22 cellular contexts compared by ENCODE assay signal in the genomic region with DNA sequence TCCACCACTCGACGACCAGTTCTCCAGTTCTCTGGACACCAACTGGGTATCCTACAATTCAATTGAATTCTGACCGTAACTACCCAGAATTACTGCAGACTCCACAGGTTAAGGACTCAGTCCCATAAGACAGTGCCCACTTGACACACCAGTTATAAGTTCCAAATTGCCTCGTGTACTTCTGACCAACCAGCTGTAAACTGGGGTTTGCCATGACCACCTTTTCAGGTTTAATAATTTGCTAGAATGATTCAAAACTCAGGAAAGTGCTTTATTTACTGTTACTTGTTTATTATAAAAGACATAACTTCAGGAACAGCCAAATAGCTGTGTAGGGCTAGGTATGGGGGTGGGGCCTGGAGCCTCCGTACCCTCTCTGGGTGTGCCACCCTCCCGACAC. TPM values are rescaled to one million over a fixed set of nuclear protein-coding genes. Genes with fewer than 3 reads are reported as not detected.
DNase-seq lines count a peak whose midpoint lies in the region; ATAC-seq, FAIRE-seq and TF ChIP-seq lines count a peak whose summit lies in the region.
"Had no signal": no experiment of that assay in that cellular context is flagged by ENCODE, and none has a peak within 500 bp of the region (broad histone marks: within the 10 kb centered on the region; RNA-seq: fewer than 3 reads in every experiment).

No MANE protein-coding gene starts in this region.

- H3K9me3 ChIP-seq in HepG2 (ENCODE audit: low read length) (no peaks in the 10 kb centered on the region), right lobe of liver (no peaks in the 10 kb centered on the region), endodermal cell (ENCODE audit: control insufficient read depth, low read length) (no peaks in the 10 kb centered on the region)
- H3K9me3 ChIP-seq: A549 had no signal

- peaks cover 16 to 55% of the 10 kb centered on the region in 2 experiments; a peak in 4 of 5 replicates for H3K36me3 ChIP-seq in HepG2 (replicated peaks in 1 of 2; ENCODE audit: control insufficient read depth in 1 of 2, insufficient read depth in 2 of 2, low read length in 2 of 2)
- peaks cover 3 to 19% (median 9%) of the 10 kb centered on the region in 4 donors for H3K36me3 ChIP-seq in right lobe of liver
- peaks cover 70% of the 10 kb centered on the region for H3K36me3 ChIP-seq in endodermal cell (ENCODE audit: control insufficient read depth, insufficient read depth, low read length)

- H3K4me3 Mint-ChIP-seq in endodermal cell, result no peak overlapping the region
- H3K4me3 Mint-ChIP-seq: CD4-positive, alpha-beta T cell; GM23338; IgD-negative memory B cell had no signal

- no peak overlapping the region for H3K4me3 ChIP-seq in HepG2 (replicated peaks in 1 of 3; ENCODE audit: insufficient read depth in 1 of 3, low read depth in 2 of 3, low read length in 3 of 3)
- no peak overlapping the region for H3K4me3 ChIP-seq in right lobe of liver
- H3K4me3 ChIP-seq in endodermal cell (ENCODE audit: low read length), result no peak overlapping the region
- H3K4me3 ChIP-seq: A549, GM23338 had no signal

- DNase-seq in HepG2 (ENCODE audit: low spot score) (no peak), right lobe of liver (no peak), endodermal cell (no peak), renal cortical epithelial cell (ENCODE audit: low read depth) (peak; percentile 57), DMS79 (lab: John Stamatoyannopoulos, UW) (no peak)
- DNase-seq: AML-193; CD4-positive, alpha-beta T cell; DMS53; KG1 had no signal

- H3K36me3 Mint-ChIP-seq in endodermal cell (ENCODE audit: low read depth), result peaks cover 56% of the 10 kb centered on the region

- POLR2A ChIA-PET in HepG2 (lab: Yijun Ruan, JAX), result interaction anchor here (2.0 to 12.9 kb wide), 6 partner anchors 10 to 47 kb away, joined by 9 to 371 read pairs (median 18); partner anchors contain the start of genes GPATCH3, GPN2, KDF1 and NR0B2

- H3K27me3 ChIP-seq in HepG2 (ENCODE audit: control insufficient read depth in 1 of 2, insufficient read depth in 2 of 2, low read length in 2 of 2) (no peaks in the 10 kb centered on the region), right lobe of liver (no peaks in the 10 kb centered on the region), endodermal cell (ENCODE audit: control insufficient read depth, insufficient read depth, low read length, poor library complexity, severe bottlenecking) (no peaks in the 10 kb centered on the region)

- peak overlapping the region; percentile 75 for H3K27ac Mint-ChIP-seq in endodermal cell
- H3K27ac Mint-ChIP-seq: CD4-positive, alpha-beta T cell; GM23338 had no signal

- H2AFZ ChIP-seq in HepG2 (ENCODE audit: low read length), result no peak overlapping the region
- H2AFZ ChIP-seq: GM23338 had no signal

- no peaks in the 10 kb centered on the region for H4K20me1 ChIP-seq in HepG2 (ENCODE audit: insufficient read depth, low read length)

- no peak for ATAC-seq in HepG2
- ATAC-seq in right lobe of liver, result no peak
- no peak for ATAC-seq in GM18498 (IDR thresholded peaks at IDR 0.05; ENCODE audit: unreplicated experiment)
- ATAC-seq: A549, GM23338, HCT116 had no signal

- no peak for FAIRE-seq in HepG2 (lab: Jason Lieb, UNC)
- FAIRE-seq: A549, G401.6, GM12891, GM18507, H54, HTR-8/SVneo had no signal

- H3K27me3 Mint-ChIP-seq in endodermal cell (ENCODE audit: insufficient read depth), result no peaks in the 10 kb centered on the region
- H3K27me3 Mint-ChIP-seq: CD4-positive, alpha-beta T cell; IgD-negative memory B cell had no signal

- intact Hi-C loops in HepG2 (cut with micrococcal nuclease; ENCODE audit: unreplicated experiment) (loop anchor here (5.0 kb wide), 1 partner anchor 35 kb away; the partner anchor contains the start of gene GPATCH3), right lobe of liver (cut with DNase I) (no loop called here)

- 84% methylated on average over 6 of the region's 6 CpGs for WGBS in HepG2 (ENCODE audit: low lambda C conversion rate)
- 70% methylated on average over 6 of the region's 6 CpGs for WGBS in right lobe of liver (ENCODE audit: insufficient coverage, low coverage, low lambda C conversion rate, missing lambda C conversion rate)
- WGBS in endodermal cell (ENCODE audit: insufficient coverage in 1 of 2, insufficient read length in 1 of 2), 2 experiments, result 95 to 96% methylated on average over 6 of the region's 6 CpGs

- TF ChIP-seq CTCF in HepG2 (CRISPR knock-in tag; IDR thresholded peaks at IDR 0.05) (no peak), right lobe of liver (IDR thresholded peaks at IDR 0.05) (no peak), endodermal cell (conservative IDR thresholded peaks at IDR 0.05) (no peak)

- H3K79me2 ChIP-seq in HepG2 (ENCODE audit: insufficient read depth, low read length), result peaks cover 35% of the 10 kb centered on the region

- TF ChIP-seq RAD21 in HepG2 (CRISPR knock-in tag; IDR thresholded peaks at IDR 0.05), result no peak

- no peak overlapping the region for H3K9ac ChIP-seq in HepG2 (ENCODE audit: insufficient read depth, low read depth, low read length)
- H3K9ac ChIP-seq in endodermal cell (ENCODE audit: extremely low read depth, low read length, poor library complexity, severe bottlenecking), result no peak overlapping the region

- CTCF ChIA-PET in HepG2 (lab: Yijun Ruan, JAX; ENCODE audit: low intra/inter-chr PET ratio, low total read pairs), result no interaction called here

- H3K9me3 Mint-ChIP-seq in endodermal cell, result no peaks in the 10 kb centered on the region
- H3K9me3 Mint-ChIP-seq: CD4-positive, alpha-beta T cell; GM23338; IgD-negative memory B cell had no signal

- no peak for TF ChIP-seq POLR2A in HepG2 (IDR thresholded peaks at IDR 0.05; ENCODE audit: insufficient read depth in 1 of 2, low read depth in 2 of 2, low read length in 2 of 2)
- no peak for TF ChIP-seq POLR2A in right lobe of liver (IDR thresholded peaks at IDR 0.05)

- no peak for TF ChIP-seq EP300 in HepG2 (IDR thresholded peaks at IDR 0.05; ENCODE audit: low read depth in 2 of 2, low read length in 2 of 2)
- TF ChIP-seq EP300 in HepG2 (CRISPR knock-in tag; IDR thresholded peaks at IDR 0.05; ENCODE audit: borderline replicate concordance), result no peak

- H3K27ac ChIP-seq in HepG2 (ENCODE audit: extremely low read length, insufficient read depth, low read length) (peak overlapping the region; percentile 84), right lobe of liver (peak overlapping the region in 1 of 3 donors; percentile 76), endodermal cell (ENCODE audit: low read depth, low read length) (no peak overlapping the region)
- H3K27ac ChIP-seq: 22Rv1, A549, C4-2B had no signal

- H3K4me2 ChIP-seq in HepG2 (ENCODE audit: low read depth, low read length), result no peak overlapping the region
- H3K4me2 ChIP-seq: A549, GM23338 had no signal

- in situ Hi-C loops in HepG2 (cut with HindIII; ENCODE audit: extremely low pct_ligation_motif_present, low pct_unique_long_range_greater_than_20kb), result no loop called here

- peaks cover 42% of the 10 kb centered on the region for H3K4me1 ChIP-seq in HepG2 (ENCODE audit: insufficient read depth, low read length)
- H3K4me1 ChIP-seq in right lobe of liver, result peaks cover 0 to 51% (median 19%) of the 10 kb centered on the region in 4 donors
- no peaks in the 10 kb centered on the region for H3K4me1 ChIP-seq in endodermal cell (ENCODE audit: control insufficient read depth, insufficient read depth, low read length)
- H3K4me1 ChIP-seq: A549 had no signal

- no peaks in the 10 kb centered on the region for H3K4me1 Mint-ChIP-seq in endodermal cell

- BruUV-seq in HepG2 (replicated peaks; lab: Mats Ljungman, UMichigan), result TSS peak; percentile 10

RNA-seq across cellular contexts. Expression of gene NUDC, which starts 15.3 kb away (rescaled TPM):
- total RNA-seq in HepG2 (2016; rRNA removed; fragmentation: Illumina TruSeq; extraction: Trizol) (104 and 126 TPM in 2 replicates), right lobe of liver (10 to 100 TPM; 40.9 to 60.8 (median 48.4) TPM), endodermal cell (100 to 1,000 TPM; 103 to 120 TPM), renal cortical epithelial cell (20.1 and 47.8 TPM in 2 replicates)
- total RNA-seq in HepG2 (2016; cell fraction: cytosol; rRNA removed; fragmentation: Illumina TruSeq; extraction: Trizol; ENCODE audit: low read depth), result 35.7 TPM in 2 replicates
- 105 and 106 TPM in 2 replicates for total RNA-seq in HepG2 (2016; cell fraction: insoluble cytoplasmic fraction; rRNA removed; fragmentation: Illumina TruSeq; extraction: Trizol)
- 36.4 and 37.7 TPM in 2 replicates for total RNA-seq in HepG2 (2016; cell fraction: membrane; rRNA removed; fragmentation: Illumina TruSeq; extraction: Trizol)
- total RNA-seq in HepG2 (2016; cell fraction: nucleus; rRNA removed; fragmentation: Illumina TruSeq; extraction: Trizol), result 45.3 and 49.3 TPM in 2 replicates
- polyA plus RNA-seq in HepG2 (2011; rRNA removed), result 34.7 and 41.0 TPM in 2 replicates
- polyA plus RNA-seq in HepG2 (2011; cell fraction: cytosol; rRNA removed), result 35.9 and 39.4 TPM in 2 replicates
- 28.6 and 31.4 TPM in 2 replicates for polyA plus RNA-seq in HepG2 (2011; cell fraction: nucleus; rRNA removed)
- 88.2 and 90.3 TPM in 2 replicates for polyA plus RNA-seq in HepG2 (2012)
- polyA plus RNA-seq in HepG2 (2016; cell fraction: cytosol; fragmentation: Illumina TruSeq; extraction: Trizol; ENCODE audit: low read depth), result 25.8 and 26.9 TPM in 2 replicates
- 192 and 219 TPM in 2 replicates for polyA plus RNA-seq in HepG2 (2016; cell fraction: insoluble cytoplasmic fraction; fragmentation: Illumina TruSeq; extraction: Trizol; ENCODE audit: low read depth)
- polyA plus RNA-seq in HepG2 (2016; cell fraction: membrane; fragmentation: Illumina TruSeq; extraction: Trizol; ENCODE audit: low read depth), result 34.2 and 35.5 TPM in 2 replicates
- polyA plus RNA-seq in HepG2 (2016; cell fraction: nucleus; fragmentation: Illumina TruSeq; extraction: Trizol; ENCODE audit: insufficient read depth, low read depth), result 129 and 135 TPM in 2 replicates
- 24.1 and 33.6 TPM in 2 replicates for polyA minus RNA-seq in HepG2 (2011; rRNA and poly(A)+ RNA removed; ENCODE audit: low replicate concordance)
- polyA minus RNA-seq in HepG2 (2011; cell fraction: cytosol; rRNA and poly(A)+ RNA removed), result 34.1 and 35.1 TPM in 2 replicates
- 20.3 and 24.9 TPM in 2 replicates for polyA minus RNA-seq in HepG2 (2011; cell fraction: nucleus; rRNA and poly(A)+ RNA removed)
- 84.1 TPM for polyA plus RNA-seq in endodermal cell (2013, experiment 1 of 2)
- 80.0 TPM for polyA plus RNA-seq in endodermal cell (2013, experiment 2 of 2)

RNA-seq across cellular contexts. Expression of gene NR0B2, which starts 23.0 kb away (rescaled TPM):
- total RNA-seq in HepG2 (2016; rRNA removed; fragmentation: Illumina TruSeq; extraction: Trizol) (71.6 and 72.5 TPM in 2 replicates), right lobe of liver (10 to 100 TPM; 25.6 to 69.6 (median 43.0) TPM), endodermal cell (not detected), renal cortical epithelial cell (not detected in 2 replicates)
- total RNA-seq in HepG2 (2016; cell fraction: cytosol; rRNA removed; fragmentation: Illumina TruSeq; extraction: Trizol; ENCODE audit: low read depth), result 32.2 and 34.7 TPM in 2 replicates
- total RNA-seq in HepG2 (2016; cell fraction: insoluble cytoplasmic fraction; rRNA removed; fragmentation: Illumina TruSeq; extraction: Trizol), result 72.9 and 77.8 TPM in 2 replicates
- total RNA-seq in HepG2 (2016; cell fraction: membrane; rRNA removed; fragmentation: Illumina TruSeq; extraction: Trizol), result 42.2 and 44.8 TPM in 2 replicates
- total RNA-seq in HepG2 (2016; cell fraction: nucleus; rRNA removed; fragmentation: Illumina TruSeq; extraction: Trizol), result 49.1 and 51.4 TPM in 2 replicates
- 133 and 203 TPM in 2 replicates for polyA plus RNA-seq in HepG2 (2011; rRNA removed)
- polyA plus RNA-seq in HepG2 (2011; cell fraction: cytosol; rRNA removed), result 120 and 167 TPM in 2 replicates
- 160 and 185 TPM in 2 replicates for polyA plus RNA-seq in HepG2 (2011; cell fraction: nucleus; rRNA removed)
- polyA plus RNA-seq in HepG2 (2012), result 94.7 and 125 TPM in 2 replicates
- polyA plus RNA-seq in HepG2 (2016; cell fraction: cytosol; fragmentation: Illumina TruSeq; extraction: Trizol; ENCODE audit: low read depth), result 14.5 and 14.6 TPM in 2 replicates
- 86.2 and 93.6 TPM in 2 replicates for polyA plus RNA-seq in HepG2 (2016; cell fraction: insoluble cytoplasmic fraction; fragmentation: Illumina TruSeq; extraction: Trizol; ENCODE audit: low read depth)
- 17.4 and 19.6 TPM in 2 replicates for polyA plus RNA-seq in HepG2 (2016; cell fraction: membrane; fragmentation: Illumina TruSeq; extraction: Trizol; ENCODE audit: low read depth)
- 81.0 and 96.9 TPM in 2 replicates for polyA plus RNA-seq in HepG2 (2016; cell fraction: nucleus; fragmentation: Illumina TruSeq; extraction: Trizol; ENCODE audit: insufficient read depth, low read depth)
- polyA minus RNA-seq in HepG2 (2011; rRNA and poly(A)+ RNA removed; ENCODE audit: low replicate concordance), result 0.21 and 413 TPM in 2 replicates
- 175 and 182 TPM in 2 replicates for polyA minus RNA-seq in HepG2 (2011; cell fraction: cytosol; rRNA and poly(A)+ RNA removed)
- 42.6 and 49.5 TPM in 2 replicates for polyA minus RNA-seq in HepG2 (2011; cell fraction: nucleus; rRNA and poly(A)+ RNA removed)
- not detected for polyA plus RNA-seq in endodermal cell (2013, experiment 1 of 2)
- polyA plus RNA-seq in endodermal cell (2013, experiment 2 of 2), result not detected
- total RNA-seq: CD4-positive, alpha-beta T cell; GM23338 had no signal
- polyA plus RNA-seq: A549, BJ, IgD-negative memory B cell had no signal

RNA-seq across cellular contexts. Expression of gene KDF1, which starts 23.4 kb away (rescaled TPM):
- total RNA-seq in HepG2 (2016; rRNA removed; fragmentation: Illumina TruSeq; extraction: Trizol), result 1.9 and 2.4 TPM in 2 replicates
- total RNA-seq in HepG2 (2016; cell fraction: cytosol; rRNA removed; fragmentation: Illumina TruSeq; extraction: Trizol; ENCODE audit: low read depth), result 0.61 and 1.1 TPM in 2 replicates
- 1.6 and 2.1 TPM in 2 replicates for total RNA-seq in HepG2 (2016; cell fraction: insoluble cytoplasmic fraction; rRNA removed; fragmentation: Illumina TruSeq; extraction: Trizol)
- 2.0 and 2.1 TPM in 2 replicates for total RNA-seq in HepG2 (2016; cell fraction: membrane; rRNA removed; fragmentation: Illumina TruSeq; extraction: Trizol)
- total RNA-seq in HepG2 (2016; cell fraction: nucleus; rRNA removed; fragmentation: Illumina TruSeq; extraction: Trizol), result 0.75 and 1.1 TPM in 2 replicates
- polyA plus RNA-seq in HepG2 (2011; rRNA removed), result 4.9 and 7.4 TPM in 2 replicates
- 4.3 and 6.8 TPM in 2 replicates for polyA plus RNA-seq in HepG2 (2011; cell fraction: cytosol; rRNA removed)
- polyA plus RNA-seq in HepG2 (2011; cell fraction: nucleus; rRNA removed), result 5.9 and 7.2 TPM in 2 replicates
- 4.8 and 6.0 TPM in 2 replicates for polyA plus RNA-seq in HepG2 (2012)
- 0.87 and 0.94 TPM in 2 replicates for polyA plus RNA-seq in HepG2 (2016; cell fraction: cytosol; fragmentation: Illumina TruSeq; extraction: Trizol; ENCODE audit: low read depth)
- 2.0 and 2.7 TPM in 2 replicates for polyA plus RNA-seq in HepG2 (2016; cell fraction: insoluble cytoplasmic fraction; fragmentation: Illumina TruSeq; extraction: Trizol; ENCODE audit: low read depth)
- polyA plus RNA-seq in HepG2 (2016; cell fraction: membrane; fragmentation: Illumina TruSeq; extraction: Trizol; ENCODE audit: low read depth), result 1.6 and 2.0 TPM in 2 replicates
- 2.9 and 3.3 TPM in 2 replicates for polyA plus RNA-seq in HepG2 (2016; cell fraction: nucleus; fragmentation: Illumina TruSeq; extraction: Trizol; ENCODE audit: insufficient read depth, low read depth)
- polyA minus RNA-seq in HepG2 (2011; rRNA and poly(A)+ RNA removed; ENCODE audit: low replicate concordance), result 12.8 TPM in 1 of 2 replicates, not detected in the other
- 4.2 and 4.4 TPM in 2 replicates for polyA minus RNA-seq in HepG2 (2011; cell fraction: cytosol; rRNA and poly(A)+ RNA removed)
- 1.3 and 2.0 TPM in 2 replicates for polyA minus RNA-seq in HepG2 (2011; cell fraction: nucleus; rRNA and poly(A)+ RNA removed)
- 1 to 10 TPM; 1.1 to 4.1 (median 2.5) TPM for total RNA-seq in right lobe of liver
- 10 to 100 TPM; 17.2 to 22.7 TPM for total RNA-seq in endodermal cell
- polyA plus RNA-seq in endodermal cell (2013, experiment 1 of 2), result 3.1 TPM
- 2.4 TPM for polyA plus RNA-seq in endodermal cell (2013, experiment 2 of 2)
- total RNA-seq in renal cortical epithelial cell, result 2.0 and 7.1 TPM in 2 replicates
- polyA plus RNA-seq: A549 had no signal

RNA-seq across cellular contexts. Expression of gene GPATCH3, which starts 36.6 kb away (rescaled TPM):
- total RNA-seq in HepG2 (2016; rRNA removed; fragmentation: Illumina TruSeq; extraction: Trizol) (11.0 and 12.5 TPM in 2 replicates), right lobe of liver (1 to 10 TPM; 6.0 to 8.1 (median 7.1) TPM), endodermal cell (10 to 100 TPM; 21.3 to 23.2 TPM), renal cortical epithelial cell (6.4 and 7.0 TPM in 2 replicates)
- total RNA-seq in HepG2 (2016; cell fraction: cytosol; rRNA removed; fragmentation: Illumina TruSeq; extraction: Trizol; ENCODE audit: low read depth), result 1.6 and 3.3 TPM in 2 replicates
- total RNA-seq in HepG2 (2016; cell fraction: insoluble cytoplasmic fraction; rRNA removed; fragmentation: Illumina TruSeq; extraction: Trizol), result 11.4 and 14.1 TPM in 2 replicates
- 8.6 and 9.5 TPM in 2 replicates for total RNA-seq in HepG2 (2016; cell fraction: membrane; rRNA removed; fragmentation: Illumina TruSeq; extraction: Trizol)
- 9.7 and 10.0 TPM in 2 replicates for total RNA-seq in HepG2 (2016; cell fraction: nucleus; rRNA removed; fragmentation: Illumina TruSeq; extraction: Trizol)
- 6.8 and 8.3 TPM in 2 replicates for polyA plus RNA-seq in HepG2 (2011; rRNA removed)
- 5.6 TPM in 2 replicates for polyA plus RNA-seq in HepG2 (2011; cell fraction: cytosol; rRNA removed)
- 12.9 and 16.4 TPM in 2 replicates for polyA plus RNA-seq in HepG2 (2011; cell fraction: nucleus; rRNA removed)
- polyA plus RNA-seq in HepG2 (2012), result 7.4 and 8.5 TPM in 2 replicates
- 3.5 and 4.5 TPM in 2 replicates for polyA plus RNA-seq in HepG2 (2016; cell fraction: cytosol; fragmentation: Illumina TruSeq; extraction: Trizol; ENCODE audit: low read depth)
- polyA plus RNA-seq in HepG2 (2016; cell fraction: insoluble cytoplasmic fraction; fragmentation: Illumina TruSeq; extraction: Trizol; ENCODE audit: low read depth), result 12.3 and 14.3 TPM in 2 replicates
- 6.7 and 7.6 TPM in 2 replicates for polyA plus RNA-seq in HepG2 (2016; cell fraction: membrane; fragmentation: Illumina TruSeq; extraction: Trizol; ENCODE audit: low read depth)
- polyA plus RNA-seq in HepG2 (2016; cell fraction: nucleus; fragmentation: Illumina TruSeq; extraction: Trizol; ENCODE audit: insufficient read depth, low read depth), result 18.7 and 22.1 TPM in 2 replicates
- 9.9 and 10.4 TPM in 2 replicates for polyA minus RNA-seq in HepG2 (2011; rRNA and poly(A)+ RNA removed; ENCODE audit: low replicate concordance)
- 4.6 and 4.9 TPM in 2 replicates for polyA minus RNA-seq in HepG2 (2011; cell fraction: cytosol; rRNA and poly(A)+ RNA removed)
- polyA minus RNA-seq in HepG2 (2011; cell fraction: nucleus; rRNA and poly(A)+ RNA removed), result 9.9 and 10.8 TPM in 2 replicates
- polyA plus RNA-seq in endodermal cell (2013, experiment 1 of 2), result 11.5 TPM
- polyA plus RNA-seq in endodermal cell (2013, experiment 2 of 2), result 11.3 TPM

RNA-seq across cellular contexts. Expression of gene GPN2, which starts 46.7 kb away (rescaled TPM):
- total RNA-seq in HepG2 (2016; rRNA removed; fragmentation: Illumina TruSeq; extraction: Trizol), result 19.3 and 22.9 TPM in 2 replicates
- total RNA-seq in HepG2 (2016; cell fraction: cytosol; rRNA removed; fragmentation: Illumina TruSeq; extraction: Trizol; ENCODE audit: low read depth), result 1.8 and 2.5 TPM in 2 replicates
- 20.8 and 22.5 TPM in 2 replicates for total RNA-seq in HepG2 (2016; cell fraction: insoluble cytoplasmic fraction; rRNA removed; fragmentation: Illumina TruSeq; extraction: Trizol)
- total RNA-seq in HepG2 (2016; cell fraction: membrane; rRNA removed; fragmentation: Illumina TruSeq; extraction: Trizol), result 4.7 and 7.3 TPM in 2 replicates
- 10.8 and 13.7 TPM in 2 replicates for total RNA-seq in HepG2 (2016; cell fraction: nucleus; rRNA removed; fragmentation: Illumina TruSeq; extraction: Trizol)
- polyA plus RNA-seq in HepG2 (2011; rRNA removed), result 38.9 and 41.8 TPM in 2 replicates
- 16.3 and 25.9 TPM in 2 replicates for polyA plus RNA-seq in HepG2 (2011; cell fraction: cytosol; rRNA removed)
- 29.9 and 35.0 TPM in 2 replicates for polyA plus RNA-seq in HepG2 (2011; cell fraction: nucleus; rRNA removed)
- polyA plus RNA-seq in HepG2 (2012), result 14.4 and 15.5 TPM in 2 replicates
- 4.8 and 5.2 TPM in 2 replicates for polyA plus RNA-seq in HepG2 (2016; cell fraction: cytosol; fragmentation: Illumina TruSeq; extraction: Trizol; ENCODE audit: low read depth)
- polyA plus RNA-seq in HepG2 (2016; cell fraction: insoluble cytoplasmic fraction; fragmentation: Illumina TruSeq; extraction: Trizol; ENCODE audit: low read depth), result 31.8 and 35.9 TPM in 2 replicates
- polyA plus RNA-seq in HepG2 (2016; cell fraction: membrane; fragmentation: Illumina TruSeq; extraction: Trizol; ENCODE audit: low read depth), result 8.5 and 9.5 TPM in 2 replicates
- 31.5 and 47.0 TPM in 2 replicates for polyA plus RNA-seq in HepG2 (2016; cell fraction: nucleus; fragmentation: Illumina TruSeq; extraction: Trizol; ENCODE audit: insufficient read depth, low read depth)
- polyA minus RNA-seq in HepG2 (2011; rRNA and poly(A)+ RNA removed; ENCODE audit: low replicate concordance), result 46.8 and 68.0 TPM in 2 replicates
- polyA minus RNA-seq in HepG2 (2011; cell fraction: cytosol; rRNA and poly(A)+ RNA removed), result 18.6 and 24.9 TPM in 2 replicates
- polyA minus RNA-seq in HepG2 (2011; cell fraction: nucleus; rRNA and poly(A)+ RNA removed), result 11.1 and 15.8 TPM in 2 replicates
- 10 to 100 TPM in 4 of 6 experiments, 1 to 10 TPM in 2; 5.6 to 18.3 (median 15.3) TPM for total RNA-seq in right lobe of liver
- 10 to 100 TPM; 32.6 to 38.5 TPM for total RNA-seq in endodermal cell
- polyA plus RNA-seq in endodermal cell (2013, experiment 1 of 2), result 24.5 TPM
- polyA plus RNA-seq in endodermal cell (2013, experiment 2 of 2), result 21.1 TPM
- total RNA-seq in renal cortical epithelial cell, result 10.4 and 15.1 TPM in 2 replicates

Comparison
In these comparisons a context has a peak if more than half of its experiments do, and no peak if none do; other contexts are left out.
1. RNA of gene NR0B2, which starts 23.0 kb away (total RNA-seq): 32.2 to 77.8 TPM in HepG2 and 25.6 to 69.6 TPM in right lobe of liver; not detected in renal cortical epithelial cell and not detected in endodermal cell; every median in the first group is over 10 times any median in the second.